ENCODE assay signal across 17 cellular contexts in the genomic region with DNA sequence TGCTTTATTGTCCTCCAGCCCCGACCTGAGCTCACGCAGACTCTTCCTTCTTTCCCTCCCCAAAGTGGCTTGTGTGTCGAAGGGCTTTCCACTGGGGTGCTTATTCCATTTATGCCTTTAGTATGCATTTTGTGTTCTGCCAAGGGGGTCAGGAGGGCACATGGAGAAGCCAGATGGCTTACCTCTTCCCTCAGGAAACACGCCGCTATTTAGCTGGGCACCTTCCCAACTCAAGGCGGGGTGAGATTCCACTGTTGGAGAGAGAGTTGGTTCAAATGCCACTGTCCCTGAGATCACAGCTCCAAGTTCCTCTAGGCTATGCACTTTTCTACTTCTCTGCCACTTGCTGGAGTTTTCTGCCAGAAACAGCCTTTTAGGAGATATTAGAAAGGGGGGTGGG.
A peak's percentile ranks its signal among the peaks of the same experiment; 100 is the strongest.
DNase-seq lines count a peak whose midpoint lies in the region; TF ChIP-seq lines count a peak whose summit lies in the region.
"Had no signal": no experiment of that assay in that cellular context is flagged by ENCODE, and none has a peak within 500 bp of the region (broad histone marks: within the 10 kb centered on the region; RNA-seq: fewer than 3 reads in every experiment).

No MANE protein-coding gene starts in this region.

- 43% methylated on average over 6 of the region's 6 CpGs for WGBS in esophagus muscularis mucosa
- 53 to 76% methylated on average over 3 to 6 of the region's 6 CpGs for WGBS in transverse colon (ENCODE audit: low coverage in 1 of 2), 2 donors

- H3K27ac ChIP-seq in esophagus muscularis mucosa (replicated peaks in 1 of 4) (peak overlapping the region; percentile 65 to 74 (median 72)), transverse colon (peak overlapping the region; percentile 21 to 82 (median 60)), MM.1S (ENCODE audit: low read length) (no peak overlapping the region)
- H3K27ac ChIP-seq: Peyer's patch, suprapubic skin had no signal

- intact Hi-C loops in esophagus muscularis mucosa (cut with DNase I) (no loop called here), transverse colon (cut with DNase I; ENCODE audit: low total_unique reads) (loop anchor here (10.0 kb wide), 1 partner anchor 452 kb away; no protein-coding TSS in a partner anchor)

- peak overlapping the region in 3 of 4 donors; percentile 6 to 8 (median 8) for H3K4me3 ChIP-seq in esophagus muscularis mucosa
- no peak overlapping the region for H3K4me3 ChIP-seq in transverse colon
- H3K4me3 ChIP-seq in MM.1S (ENCODE audit: low read length): no peak overlapping the region
- H3K4me3 ChIP-seq: Peyer's patch, suprapubic skin had no signal

- no peak overlapping the region for H3K4me2 ChIP-seq in MM.1S (ENCODE audit: low read depth, low read length)

- H3K9ac ChIP-seq in MM.1S (ENCODE audit: low read length): no peak overlapping the region

- H3K27me3 Mint-ChIP-seq in nephron progenitor cell (ENCODE audit: low read depth, poor library complexity): peaks cover 3% of the 10 kb centered on the region
- H3K27me3 Mint-ChIP-seq: CD4-positive, alpha-beta memory T cell had no signal

- no peak overlapping the region for H3K4me3 Mint-ChIP-seq in nephron progenitor cell
- H3K4me3 Mint-ChIP-seq: CD4-positive, alpha-beta memory T cell; neural crest cell had no signal

- in situ Hi-C loops in transverse colon (cut with MboI; ENCODE audit: low pct_ligation_motif_present in 1 of 4, low pct_unique_long_range_greater_than_20kb in 1 of 4, low sequenced_read_pairs in 3 of 4): no loop called here

- H3K79me2 ChIP-seq in MM.1S (ENCODE audit: low read length): no peaks in the 10 kb centered on the region

- TF ChIP-seq EP300 in esophagus muscularis mucosa (IDR thresholded peaks at IDR 0.05) (no peak), transverse colon (IDR thresholded peaks at IDR 0.05; ENCODE audit: low read depth) (no peak)

- no peaks in the 10 kb centered on the region for H3K9me2 ChIP-seq in MM.1S (replicated peaks; ENCODE audit: insufficient read depth, low read length)

- H4K20me1 ChIP-seq in MM.1S (ENCODE audit: insufficient read depth, low read length): no peaks in the 10 kb centered on the region

- H3K9me3 Mint-ChIP-seq in nephron progenitor cell: peaks cover 4% of the 10 kb centered on the region

- H3K4me1 Mint-ChIP-seq in nephron progenitor cell: peaks cover 26% of the 10 kb centered on the region
- H3K4me1 Mint-ChIP-seq: CD4-positive, alpha-beta memory T cell; neural crest cell had no signal

- H3K36me3 ChIP-seq in esophagus muscularis mucosa (no peaks in the 10 kb centered on the region), transverse colon (no peaks in the 10 kb centered on the region), MM.1S (replicated peaks; ENCODE audit: insufficient read depth, low read length) (no peaks in the 10 kb centered on the region)
- H3K36me3 ChIP-seq: Peyer's patch, suprapubic skin had no signal

- no peak overlapping the region for H2AFZ ChIP-seq in MM.1S (ENCODE audit: low read length)

- TF ChIP-seq POLR2A in esophagus muscularis mucosa (IDR thresholded peaks at IDR 0.05; ENCODE audit: low read depth) (no peak), transverse colon (IDR thresholded peaks at IDR 0.05) (no peak)

- no peak for TF ChIP-seq CTCF in esophagus muscularis mucosa (IDR thresholded peaks at IDR 0.05)
- TF ChIP-seq CTCF in nephron progenitor cell (IDR thresholded peaks at IDR 0.05): no peak
- TF ChIP-seq CTCF in transverse colon (IDR thresholded peaks at IDR 0.05): no peak
- no peak for TF ChIP-seq CTCF in MM.1S (IDR thresholded peaks at IDR 0.05; ENCODE audit: low read length)

- no peaks in the 10 kb centered on the region for H3K36me3 Mint-ChIP-seq in nephron progenitor cell (ENCODE audit: low read depth)
- H3K36me3 Mint-ChIP-seq: CD4-positive, alpha-beta memory T cell had no signal

- H3F3A ChIP-seq in MM.1S (ENCODE audit: insufficient read depth, low read length): no peaks in the 10 kb centered on the region

- peaks cover 0 to 5% (median 0%) of the 10 kb centered on the region in 4 donors for H3K9me3 ChIP-seq in esophagus muscularis mucosa
- H3K9me3 ChIP-seq in transverse colon: no peaks in the 10 kb centered on the region
- H3K9me3 ChIP-seq in MM.1S (replicated peaks; ENCODE audit: insufficient read depth, low read length): no peaks in the 10 kb centered on the region
- H3K9me3 ChIP-seq: Peyer's patch, suprapubic skin had no signal

- peaks cover 0 to 28% (median 21%) of the 10 kb centered on the region in 4 donors for H3K4me1 ChIP-seq in esophagus muscularis mucosa
- H3K4me1 ChIP-seq in transverse colon: peaks cover 0 to 12% (median 0%) of the 10 kb centered on the region in 4 donors
- H3K4me1 ChIP-seq in MM.1S (ENCODE audit: low read length): no peaks in the 10 kb centered on the region
- H3K4me1 ChIP-seq: Peyer's patch, suprapubic skin had no signal

- H3K27me3 ChIP-seq in esophagus muscularis mucosa: no peaks in the 10 kb centered on the region
- no peaks in the 10 kb centered on the region for H3K27me3 ChIP-seq in transverse colon
- no peaks in the 10 kb centered on the region for H3K27me3 ChIP-seq in MM.1S (replicated peaks; ENCODE audit: insufficient read depth, low read length)
- H3K27me3 ChIP-seq: Peyer's patch, suprapubic skin had no signal

- DNase-seq in RPMI7951 (ENCODE audit: low read depth): peak; percentile 13
- no peak for DNase-seq in esophagus muscularis mucosa (ENCODE audit: extremely low spot score)
- no peak for DNase-seq in nephron progenitor cell
- no peak for DNase-seq in transverse colon
- DNase-seq in DMS153 treated with DMSO at 0.1 percent for 48 hours (lab: John Stamatoyannopoulos, UW; ENCODE audit: unreplicated experiment): no peak
- no peak for DNase-seq in SW 1271 (lab: John Stamatoyannopoulos, UW)
- DNase-seq in MM.1S: no peak
- DNase-seq: activated CD4-positive, alpha-beta T cell treated with anti-CD3 and anti-CD28 coated beads, Interleukin-2, amount 50 U/mL, for 48 hours; activated T-cell treated with anti-CD3 and anti-CD28 coated beads for 4 hours; CD4-positive, alpha-beta memory T cell; central memory CD4-positive, alpha-beta T cell; midbrain; MV-4-11; NCI-H1930; Peyer's patch had no signal

- peak overlapping the region; percentile 83 for H3K27ac Mint-ChIP-seq in nephron progenitor cell
- H3K27ac Mint-ChIP-seq: CD4-positive, alpha-beta memory T cell had no signal

Comparison
In these comparisons a context has a peak if more than half of its experiments do, and no peak if none do; other contexts are left out.
1. H3K4me3 ChIP-seq: peak in esophagus muscularis mucosa (3 of 4); none in transverse colon (0 of 4) and MM.1S (single experiment).